In the genomic region with DNA sequence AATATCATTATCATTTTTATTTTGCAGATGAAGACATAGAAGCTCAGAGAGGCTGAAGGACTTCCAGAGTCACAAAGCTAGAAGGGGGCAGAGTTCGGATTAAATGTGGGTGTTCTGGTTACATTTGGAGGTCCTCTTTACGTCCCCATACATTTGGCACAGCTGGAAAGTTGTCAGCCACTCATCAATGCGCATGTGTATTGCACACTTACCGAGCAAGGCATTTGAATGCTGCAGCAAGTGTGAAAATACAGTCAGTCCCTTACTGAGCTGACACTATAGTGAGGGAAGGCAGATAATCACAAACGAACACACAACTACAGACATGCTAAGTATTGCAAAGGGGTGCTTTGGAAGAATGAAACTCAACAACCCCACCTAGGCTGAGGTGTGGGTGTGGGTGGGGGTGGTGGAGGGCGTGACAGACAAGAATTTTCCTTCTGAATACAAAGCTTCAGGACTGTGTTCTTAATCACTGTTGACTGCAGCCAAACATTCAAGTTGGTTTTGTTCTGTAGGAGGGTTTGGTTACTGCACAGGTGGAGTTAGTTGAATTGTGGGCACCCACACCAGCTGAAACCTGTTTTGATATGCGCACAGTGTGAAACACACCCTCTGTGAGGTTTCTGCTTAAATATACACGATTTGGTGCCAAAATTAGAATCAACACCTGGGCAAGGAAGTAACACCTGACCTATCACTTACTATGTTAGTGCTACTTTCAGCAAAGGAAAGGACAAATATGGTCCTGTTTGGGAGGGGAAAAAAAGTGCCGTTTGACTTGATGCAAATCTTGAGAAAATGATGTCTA, we compare ENCODE assay signal across 1 cellular context.
A peak's percentile ranks its signal among the peaks of the same experiment; 100 is the strongest.
TF ChIP-seq lines count a peak whose summit lies in the region.

No MANE protein-coding gene starts in this region.

TF ChIP-seq in GM12878, 131 proteins besides CTCF, POLR2A, EP300 and RAD21 (continued from another document and continues in another):
- TF ChIP-seq, protein P1, sequence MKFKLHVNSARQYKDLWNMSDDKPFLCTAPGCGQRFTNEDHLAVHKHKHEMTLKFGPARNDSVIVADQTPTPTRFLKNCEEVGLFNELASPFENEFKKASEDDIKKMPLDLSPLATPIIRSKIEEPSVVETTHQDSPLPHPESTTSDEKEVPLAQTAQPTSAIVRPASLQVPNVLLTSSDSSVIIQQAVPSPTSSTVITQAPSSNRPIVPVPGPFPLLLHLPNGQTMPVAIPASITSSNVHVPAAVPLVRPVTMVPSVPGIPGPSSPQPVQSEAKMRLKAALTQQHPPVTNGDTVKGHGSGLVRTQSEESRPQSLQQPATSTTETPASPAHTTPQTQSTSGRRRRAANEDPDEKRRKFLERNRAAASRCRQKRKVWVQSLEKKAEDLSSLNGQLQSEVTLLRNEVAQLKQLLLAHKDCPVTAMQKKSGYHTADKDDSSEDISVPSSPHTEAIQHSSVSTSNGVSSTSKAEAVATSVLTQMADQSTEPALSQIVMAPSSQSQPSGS (IDR thresholded peaks at IDR 0.05; ENCODE audit: low read length) = no peak
- TF ChIP-seq, protein P2, sequence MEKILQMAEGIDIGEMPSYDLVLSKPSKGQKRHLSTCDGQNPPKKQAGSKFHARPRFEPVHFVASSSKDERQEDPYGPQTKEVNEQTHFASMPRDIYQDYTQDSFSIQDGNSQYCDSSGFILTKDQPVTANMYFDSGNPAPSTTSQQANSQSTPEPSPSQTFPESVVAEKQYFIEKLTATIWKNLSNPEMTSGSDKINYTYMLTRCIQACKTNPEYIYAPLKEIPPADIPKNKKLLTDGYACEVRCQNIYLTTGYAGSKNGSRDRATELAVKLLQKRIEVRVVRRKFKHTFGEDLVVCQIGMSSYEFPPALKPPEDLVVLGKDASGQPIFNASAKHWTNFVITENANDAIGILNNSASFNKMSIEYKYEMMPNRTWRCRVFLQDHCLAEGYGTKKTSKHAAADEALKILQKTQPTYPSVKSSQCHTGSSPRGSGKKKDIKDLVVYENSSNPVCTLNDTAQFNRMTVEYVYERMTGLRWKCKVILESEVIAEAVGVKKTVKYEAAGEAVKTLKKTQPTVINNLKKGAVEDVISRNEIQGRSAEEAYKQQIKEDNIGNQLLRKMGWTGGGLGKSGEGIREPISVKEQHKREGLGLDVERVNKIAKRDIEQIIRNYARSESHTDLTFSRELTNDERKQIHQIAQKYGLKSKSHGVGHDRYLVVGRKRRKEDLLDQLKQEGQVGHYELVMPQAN (conservative IDR thresholded peaks at IDR 0.05) = no peak; the same call in 1 of the 2 replicates
- TF ChIP-seq RAD51 (IDR thresholded peaks at IDR 0.05) (peak; percentile 70), TCF12 (IDR thresholded peaks at IDR 0.05; ENCODE audit: low read depth, low read length) (peak; percentile 94), IKZF1 (conservative IDR thresholded peaks at IDR 0.05) (peak; percentile 83), DPF2 (IDR thresholded peaks at IDR 0.05) (0 out of 2 replicates have a peak, but pooled peaks have one; percentile 22), CREM (IDR thresholded peaks at IDR 0.05; ENCODE audit: low read depth) (0 out of 2 replicates have a peak, but pooled peaks have one; percentile 18), SRF (IDR thresholded peaks at IDR 0.05; ENCODE audit: low read depth in 2 of 2, low read length in 2 of 2) (peak; percentile 87 to 88), SREBF1 (IDR thresholded peaks at IDR 0.05; ENCODE audit: low read length) (no peak), PAX8 (IDR thresholded peaks at IDR 0.05) (no peak), JUNB (IDR thresholded peaks at IDR 0.05) (no peak), EZH2 (IDR thresholded peaks at IDR 0.05; ENCODE audit: borderline replicate concordance, control insufficient read depth, low read depth, low read length) (no peak), TCF3 (IDR thresholded peaks at IDR 0.05; ENCODE audit: borderline replicate concordance, insufficient read depth, low read depth, low read length) (peak; percentile 87), NFXL1 (IDR thresholded peaks at IDR 0.05; ENCODE audit: borderline replicate concordance) (no peak), KLF5 (IDR thresholded peaks at IDR 0.05; ENCODE audit: partially characterized antibody) (no peak), BACH1 (IDR thresholded peaks at IDR 0.05; ENCODE audit: borderline replicate concordance) (peak; percentile 25; the same call in 1 of the 2 replicates), SMAD5 (IDR thresholded peaks at IDR 0.05; ENCODE audit: low read depth) (no peak), ETV6 (conservative IDR thresholded peaks at IDR 0.05 in 1 of 2, IDR thresholded peaks at IDR 0.05 in 1 of 2; ENCODE audit: borderline replicate concordance in 1 of 2, low read depth in 1 of 2) (0 out of 4 replicates have a peak, but pooled peaks of 1 of the 2 experiments have one; percentile 63), SMARCA5 (IDR thresholded peaks at IDR 0.05) (no peak), MTA2 (IDR thresholded peaks at IDR 0.05; ENCODE audit: low read depth) (peak; percentile 92)
- TF ChIP-seq, protein P3, sequence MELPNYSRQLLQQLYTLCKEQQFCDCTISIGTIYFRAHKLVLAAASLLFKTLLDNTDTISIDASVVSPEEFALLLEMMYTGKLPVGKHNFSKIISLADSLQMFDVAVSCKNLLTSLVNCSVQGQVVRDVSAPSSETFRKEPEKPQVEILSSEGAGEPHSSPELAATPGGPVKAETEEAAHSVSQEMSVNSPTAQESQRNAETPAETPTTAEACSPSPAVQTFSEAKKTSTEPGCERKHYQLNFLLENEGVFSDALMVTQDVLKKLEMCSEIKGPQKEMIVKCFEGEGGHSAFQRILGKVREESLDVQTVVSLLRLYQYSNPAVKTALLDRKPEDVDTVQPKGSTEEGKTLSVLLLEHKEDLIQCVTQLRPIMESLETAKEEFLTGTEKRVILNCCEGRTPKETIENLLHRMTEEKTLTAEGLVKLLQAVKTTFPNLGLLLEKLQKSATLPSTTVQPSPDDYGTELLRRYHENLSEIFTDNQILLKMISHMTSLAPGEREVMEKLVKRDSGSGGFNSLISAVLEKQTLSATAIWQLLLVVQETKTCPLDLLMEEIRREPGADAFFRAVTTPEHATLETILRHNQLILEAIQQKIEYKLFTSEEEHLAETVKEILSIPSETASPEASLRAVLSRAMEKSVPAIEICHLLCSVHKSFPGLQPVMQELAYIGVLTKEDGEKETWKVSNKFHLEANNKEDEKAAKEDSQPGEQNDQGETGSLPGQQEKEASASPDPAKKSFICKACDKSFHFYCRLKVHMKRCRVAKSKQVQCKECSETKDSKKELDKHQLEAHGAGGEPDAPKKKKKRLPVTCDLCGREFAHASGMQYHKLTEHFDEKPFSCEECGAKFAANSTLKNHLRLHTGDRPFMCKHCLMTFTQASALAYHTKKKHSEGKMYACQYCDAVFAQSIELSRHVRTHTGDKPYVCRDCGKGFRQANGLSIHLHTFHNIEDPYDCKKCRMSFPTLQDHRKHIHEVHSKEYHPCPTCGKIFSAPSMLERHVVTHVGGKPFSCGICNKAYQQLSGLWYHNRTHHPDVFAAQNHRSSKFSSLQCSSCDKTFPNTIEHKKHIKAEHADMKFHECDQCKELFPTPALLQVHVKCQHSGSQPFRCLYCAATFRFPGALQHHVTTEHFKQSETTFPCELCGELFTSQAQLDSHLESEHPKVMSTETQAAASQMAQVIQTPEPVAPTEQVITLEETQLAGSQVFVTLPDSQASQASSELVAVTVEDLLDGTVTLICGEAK (IDR thresholded peaks at IDR 0.05; ENCODE audit: borderline replicate concordance) = no peak
- TF ChIP-seq, protein P4, sequence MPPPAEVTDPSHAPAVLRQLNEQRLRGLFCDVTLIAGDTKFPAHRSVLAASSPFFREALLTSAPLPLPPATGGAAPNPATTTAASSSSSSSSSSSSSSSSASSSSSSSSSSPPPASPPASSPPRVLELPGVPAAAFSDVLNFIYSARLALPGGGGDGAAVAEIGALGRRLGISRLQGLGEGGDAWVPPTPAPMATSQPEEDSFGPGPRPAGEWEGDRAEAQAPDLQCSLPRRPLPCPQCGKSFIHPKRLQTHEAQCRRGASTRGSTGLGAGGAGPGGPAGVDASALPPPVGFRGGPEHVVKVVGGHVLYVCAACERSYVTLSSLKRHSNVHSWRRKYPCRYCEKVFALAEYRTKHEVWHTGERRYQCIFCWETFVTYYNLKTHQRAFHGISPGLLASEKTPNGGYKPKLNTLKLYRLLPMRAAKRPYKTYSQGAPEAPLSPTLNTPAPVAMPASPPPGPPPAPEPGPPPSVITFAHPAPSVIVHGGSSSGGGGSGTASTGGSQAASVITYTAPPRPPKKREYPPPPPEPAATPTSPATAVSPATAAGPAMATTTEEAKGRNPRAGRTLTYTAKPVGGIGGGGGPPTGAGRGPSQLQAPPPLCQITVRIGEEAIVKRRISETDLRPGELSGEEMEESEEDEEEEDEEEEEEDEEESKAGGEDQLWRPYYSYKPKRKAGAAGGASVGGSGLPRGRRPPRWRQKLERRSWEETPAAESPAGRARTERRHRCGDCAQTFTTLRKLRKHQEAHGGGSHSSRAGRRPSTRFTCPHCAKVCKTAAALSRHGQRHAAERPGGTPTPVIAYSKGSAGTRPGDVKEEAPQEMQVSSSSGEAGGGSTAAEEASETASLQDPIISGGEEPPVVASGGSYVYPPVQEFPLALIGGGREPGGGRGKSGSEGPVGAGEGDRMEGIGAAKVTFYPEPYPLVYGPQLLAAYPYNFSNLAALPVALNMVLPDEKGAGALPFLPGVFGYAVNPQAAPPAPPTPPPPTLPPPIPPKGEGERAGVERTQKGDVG (CRISPR knock-in tag; IDR thresholded peaks at IDR 0.05) = no peak
- TF ChIP-seq, protein P5, sequence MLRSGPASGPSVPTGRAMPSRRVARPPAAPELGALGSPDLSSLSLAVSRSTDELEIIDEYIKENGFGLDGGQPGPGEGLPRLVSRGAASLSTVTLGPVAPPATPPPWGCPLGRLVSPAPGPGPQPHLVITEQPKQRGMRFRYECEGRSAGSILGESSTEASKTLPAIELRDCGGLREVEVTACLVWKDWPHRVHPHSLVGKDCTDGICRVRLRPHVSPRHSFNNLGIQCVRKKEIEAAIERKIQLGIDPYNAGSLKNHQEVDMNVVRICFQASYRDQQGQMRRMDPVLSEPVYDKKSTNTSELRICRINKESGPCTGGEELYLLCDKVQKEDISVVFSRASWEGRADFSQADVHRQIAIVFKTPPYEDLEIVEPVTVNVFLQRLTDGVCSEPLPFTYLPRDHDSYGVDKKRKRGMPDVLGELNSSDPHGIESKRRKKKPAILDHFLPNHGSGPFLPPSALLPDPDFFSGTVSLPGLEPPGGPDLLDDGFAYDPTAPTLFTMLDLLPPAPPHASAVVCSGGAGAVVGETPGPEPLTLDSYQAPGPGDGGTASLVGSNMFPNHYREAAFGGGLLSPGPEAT (IDR thresholded peaks at IDR 0.05; ENCODE audit: low read depth) = peak; percentile 40; the same call in 1 of the 2 replicates
- TF ChIP-seq, protein P6, sequence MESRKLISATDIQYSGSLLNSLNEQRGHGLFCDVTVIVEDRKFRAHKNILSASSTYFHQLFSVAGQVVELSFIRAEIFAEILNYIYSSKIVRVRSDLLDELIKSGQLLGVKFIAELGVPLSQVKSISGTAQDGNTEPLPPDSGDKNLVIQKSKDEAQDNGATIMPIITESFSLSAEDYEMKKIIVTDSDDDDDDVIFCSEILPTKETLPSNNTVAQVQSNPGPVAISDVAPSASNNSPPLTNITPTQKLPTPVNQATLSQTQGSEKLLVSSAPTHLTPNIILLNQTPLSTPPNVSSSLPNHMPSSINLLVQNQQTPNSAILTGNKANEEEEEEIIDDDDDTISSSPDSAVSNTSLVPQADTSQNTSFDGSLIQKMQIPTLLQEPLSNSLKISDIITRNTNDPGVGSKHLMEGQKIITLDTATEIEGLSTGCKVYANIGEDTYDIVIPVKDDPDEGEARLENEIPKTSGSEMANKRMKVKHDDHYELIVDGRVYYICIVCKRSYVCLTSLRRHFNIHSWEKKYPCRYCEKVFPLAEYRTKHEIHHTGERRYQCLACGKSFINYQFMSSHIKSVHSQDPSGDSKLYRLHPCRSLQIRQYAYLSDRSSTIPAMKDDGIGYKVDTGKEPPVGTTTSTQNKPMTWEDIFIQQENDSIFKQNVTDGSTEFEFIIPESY (IDR thresholded peaks at IDR 0.05) = no peak; the same call in 1 of the 2 replicates
- TF ChIP-seq, protein P7, sequence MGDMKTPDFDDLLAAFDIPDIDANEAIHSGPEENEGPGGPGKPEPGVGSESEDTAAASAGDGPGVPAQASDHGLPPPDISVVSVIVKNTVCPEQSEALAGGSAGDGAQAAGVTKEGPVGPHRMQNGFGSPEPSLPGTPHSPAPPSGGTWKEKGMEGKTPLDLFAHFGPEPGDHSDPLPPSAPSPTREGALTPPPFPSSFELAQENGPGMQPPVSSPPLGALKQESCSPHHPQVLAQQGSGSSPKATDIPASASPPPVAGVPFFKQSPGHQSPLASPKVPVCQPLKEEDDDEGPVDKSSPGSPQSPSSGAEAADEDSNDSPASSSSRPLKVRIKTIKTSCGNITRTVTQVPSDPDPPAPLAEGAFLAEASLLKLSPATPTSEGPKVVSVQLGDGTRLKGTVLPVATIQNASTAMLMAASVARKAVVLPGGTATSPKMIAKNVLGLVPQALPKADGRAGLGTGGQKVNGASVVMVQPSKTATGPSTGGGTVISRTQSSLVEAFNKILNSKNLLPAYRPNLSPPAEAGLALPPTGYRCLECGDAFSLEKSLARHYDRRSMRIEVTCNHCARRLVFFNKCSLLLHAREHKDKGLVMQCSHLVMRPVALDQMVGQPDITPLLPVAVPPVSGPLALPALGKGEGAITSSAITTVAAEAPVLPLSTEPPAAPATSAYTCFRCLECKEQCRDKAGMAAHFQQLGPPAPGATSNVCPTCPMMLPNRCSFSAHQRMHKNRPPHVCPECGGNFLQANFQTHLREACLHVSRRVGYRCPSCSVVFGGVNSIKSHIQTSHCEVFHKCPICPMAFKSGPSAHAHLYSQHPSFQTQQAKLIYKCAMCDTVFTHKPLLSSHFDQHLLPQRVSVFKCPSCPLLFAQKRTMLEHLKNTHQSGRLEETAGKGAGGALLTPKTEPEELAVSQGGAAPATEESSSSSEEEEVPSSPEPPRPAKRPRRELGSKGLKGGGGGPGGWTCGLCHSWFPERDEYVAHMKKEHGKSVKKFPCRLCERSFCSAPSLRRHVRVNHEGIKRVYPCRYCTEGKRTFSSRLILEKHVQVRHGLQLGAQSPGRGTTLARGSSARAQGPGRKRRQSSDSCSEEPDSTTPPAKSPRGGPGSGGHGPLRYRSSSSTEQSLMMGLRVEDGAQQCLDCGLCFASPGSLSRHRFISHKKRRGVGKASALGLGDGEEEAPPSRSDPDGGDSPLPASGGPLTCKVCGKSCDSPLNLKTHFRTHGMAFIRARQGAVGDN (IDR thresholded peaks at IDR 0.05) = no peak
- TF ChIP-seq, protein P8, sequence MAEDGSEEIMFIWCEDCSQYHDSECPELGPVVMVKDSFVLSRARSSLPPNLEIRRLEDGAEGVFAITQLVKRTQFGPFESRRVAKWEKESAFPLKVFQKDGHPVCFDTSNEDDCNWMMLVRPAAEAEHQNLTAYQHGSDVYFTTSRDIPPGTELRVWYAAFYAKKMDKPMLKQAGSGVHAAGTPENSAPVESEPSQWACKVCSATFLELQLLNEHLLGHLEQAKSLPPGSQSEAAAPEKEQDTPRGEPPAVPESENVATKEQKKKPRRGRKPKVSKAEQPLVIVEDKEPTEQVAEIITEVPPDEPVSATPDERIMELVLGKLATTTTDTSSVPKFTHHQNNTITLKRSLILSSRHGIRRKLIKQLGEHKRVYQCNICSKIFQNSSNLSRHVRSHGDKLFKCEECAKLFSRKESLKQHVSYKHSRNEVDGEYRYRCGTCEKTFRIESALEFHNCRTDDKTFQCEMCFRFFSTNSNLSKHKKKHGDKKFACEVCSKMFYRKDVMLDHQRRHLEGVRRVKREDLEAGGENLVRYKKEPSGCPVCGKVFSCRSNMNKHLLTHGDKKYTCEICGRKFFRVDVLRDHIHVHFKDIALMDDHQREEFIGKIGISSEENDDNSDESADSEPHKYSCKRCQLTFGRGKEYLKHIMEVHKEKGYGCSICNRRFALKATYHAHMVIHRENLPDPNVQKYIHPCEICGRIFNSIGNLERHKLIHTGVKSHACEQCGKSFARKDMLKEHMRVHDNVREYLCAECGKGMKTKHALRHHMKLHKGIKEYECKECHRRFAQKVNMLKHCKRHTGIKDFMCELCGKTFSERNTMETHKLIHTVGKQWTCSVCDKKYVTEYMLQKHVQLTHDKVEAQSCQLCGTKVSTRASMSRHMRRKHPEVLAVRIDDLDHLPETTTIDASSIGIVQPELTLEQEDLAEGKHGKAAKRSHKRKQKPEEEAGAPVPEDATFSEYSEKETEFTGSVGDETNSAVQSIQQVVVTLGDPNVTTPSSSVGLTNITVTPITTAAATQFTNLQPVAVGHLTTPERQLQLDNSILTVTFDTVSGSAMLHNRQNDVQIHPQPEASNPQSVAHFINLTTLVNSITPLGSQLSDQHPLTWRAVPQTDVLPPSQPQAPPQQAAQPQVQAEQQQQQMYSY (CRISPR knock-in tag; IDR thresholded peaks at IDR 0.05) = no peak
